ENCODE assay signal across 1 cellular context in the genomic region with DNA sequence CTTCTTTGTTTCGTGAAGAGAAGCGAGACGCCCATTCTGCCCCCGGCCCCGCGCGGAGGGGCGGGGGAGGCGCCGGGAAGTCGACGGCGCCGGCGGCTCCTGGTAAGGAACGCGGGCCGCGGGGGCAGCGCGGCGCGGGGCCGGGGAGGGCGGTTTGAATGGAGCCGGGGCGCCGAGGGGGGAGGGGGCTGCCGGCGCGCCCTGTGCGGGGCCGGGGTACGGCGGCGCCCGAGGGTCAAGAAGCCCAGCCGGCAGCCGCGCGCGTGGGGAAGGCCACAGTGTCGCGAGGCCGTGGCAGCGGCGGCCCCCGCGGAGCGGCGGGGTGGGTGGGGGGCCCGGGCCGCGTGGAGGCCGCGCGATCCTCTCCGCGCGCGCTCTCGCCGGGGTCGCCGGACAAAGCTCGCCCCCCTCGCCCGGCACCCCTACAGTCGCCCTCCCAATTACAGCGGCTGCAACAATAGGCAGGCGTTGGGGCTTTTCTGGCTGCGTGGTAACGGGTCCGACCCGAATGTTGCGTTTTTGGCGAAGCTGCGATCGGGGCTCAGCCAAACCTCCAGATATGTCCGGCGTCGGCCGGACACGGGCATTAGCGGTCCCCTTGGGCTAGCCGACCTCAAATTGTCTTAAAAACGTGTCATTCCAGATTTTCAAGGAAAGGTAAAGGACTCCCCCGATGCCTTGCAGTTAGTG.
TF ChIP-seq lines count a peak whose summit lies in the region.

No MANE protein-coding gene starts in this region.

TF ChIP-seq in endothelial cell of umbilical vein, 7 proteins besides CTCF, POLR2A, EP300 and RAD21 (continued from another document):
- TF ChIP-seq EZH2 (IDR thresholded peaks at IDR 0.05; ENCODE audit: borderline replicate concordance, low read depth, low read length, severe bottlenecking) (no peak), POLR2AphosphoS5 (IDR thresholded peaks at IDR 0.05; ENCODE audit: insufficient read depth, low read depth, low read length) (no peak), FOS (IDR thresholded peaks at IDR 0.05; ENCODE audit: borderline replicate concordance, insufficient read depth, low read length) (no peak)
- TF ChIP-seq, protein P1, sequence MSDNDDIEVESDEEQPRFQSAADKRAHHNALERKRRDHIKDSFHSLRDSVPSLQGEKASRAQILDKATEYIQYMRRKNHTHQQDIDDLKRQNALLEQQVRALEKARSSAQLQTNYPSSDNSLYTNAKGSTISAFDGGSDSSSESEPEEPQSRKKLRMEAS (IDR thresholded peaks at IDR 0.05; ENCODE audit: insufficient read depth, insufficient read length) = no peak
